11 cellular contexts compared by ENCODE assay signal in genomic region chr3:152309031-152309430, GRCh38. TPM values are rescaled to one million over a fixed set of nuclear protein-coding genes. Genes with fewer than 3 reads are reported as not detected.
DNase-seq lines count a peak whose midpoint lies in the region; ATAC-seq, FAIRE-seq and TF ChIP-seq lines count a peak whose summit lies in the region.
"Had no signal": no experiment of that assay in that cellular context is flagged by ENCODE, and none has a peak within 500 bp of the region (broad histone marks: within the 10 kb centered on the region; RNA-seq: fewer than 3 reads in every experiment).

No MANE protein-coding gene starts in this region.

- H2AFZ ChIP-seq in GM23338 = no peak overlapping the region

- H3K36me3 ChIP-seq in GM23338 (ENCODE audit: insufficient read depth) = no peaks in the 10 kb centered on the region

- no peak overlapping the region for H3K4me3 ChIP-seq in GM23338

- peaks cover 46% of the 10 kb centered on the region for H3K4me1 Mint-ChIP-seq in stimulated activated memory B cell treated with anti-CD40 and anti-IgM and Interleukin-4, amounts not matched to agents 10 μg/mL and 1 μg/mL and 100 μg/mL, for 72 hours
- H3K4me1 Mint-ChIP-seq in GM23338 = peaks cover 46% of the 10 kb centered on the region

- H3K4me1 ChIP-seq in GM23338 (ENCODE audit: insufficient read depth) = peaks cover 44% of the 10 kb centered on the region

- DNase-seq in H54 (ENCODE audit: insufficient read length, low spot score) (no peak), kidney glomerular epithelial cell (lab: John Stamatoyannopoulos, UW) (peak; percentile 36), GM23338 (ENCODE audit: low spot score) (no peak), NCI-H2081 treated with DMSO at 0.1 percent for 48 hours (lab: John Stamatoyannopoulos, UW) (no peak), ecto neural progenitor cell (ENCODE audit: low spot score) (no peak)
- DNase-seq in stimulated activated CD4-positive, alpha-beta T cell treated with anti-CD3 and anti-CD28 coated beads, Interleukin-2, amount 100 ng/mL, for 48 hours = no peak
- DNase-seq: cortex of kidney, GDM1, NCI-H1092 had no signal

- ATAC-seq in stimulated activated memory B cell treated with anti-CD40 and anti-IgM and Interleukin-4, amounts not matched to agents 10 μg/mL and 1 μg/mL and 100 μg/mL, for 72 hours = no peak
- no peak; the same call in 2 of the 3 replicates for ATAC-seq in GM23338

- no peaks in the 10 kb centered on the region for H3K9me3 Mint-ChIP-seq in stimulated activated memory B cell treated with anti-CD40 and anti-IgM and Interleukin-4, amounts not matched to agents 10 μg/mL and 1 μg/mL and 100 μg/mL, for 72 hours
- H3K9me3 Mint-ChIP-seq in GM23338 = no peaks in the 10 kb centered on the region

- no peaks in the 10 kb centered on the region for H3K9me2 ChIP-seq in GM23338 (ENCODE audit: insufficient read depth)

- no peak for TF ChIP-seq POLR2A in H54 (IDR thresholded peaks at IDR 0.05; ENCODE audit: low read depth, low read length)

- TF ChIP-seq CTCF in VCaP (conservative IDR thresholded peaks at IDR 0.05) (no peak), GM23338 (conservative IDR thresholded peaks at IDR 0.05; ENCODE audit: low read depth in 2 of 2) (no peak)

- no peak overlapping the region for H3K4me2 ChIP-seq in GM23338

- no peaks in the 10 kb centered on the region for H3K27me3 ChIP-seq in GM23338 (ENCODE audit: insufficient read depth)

- H3K27ac ChIP-seq in VCaP (peak overlapping the region; percentile 84), GM23338 (ENCODE audit: low read depth) (no peak overlapping the region; the same call in 1 of the 2 replicates)

- H3F3A ChIP-seq in GM23338 (replicated peaks; ENCODE audit: low read depth) = no peaks in the 10 kb centered on the region

- H3K27me3 Mint-ChIP-seq in stimulated activated memory B cell treated with anti-CD40 and anti-IgM and Interleukin-4, amounts not matched to agents 10 μg/mL and 1 μg/mL and 100 μg/mL, for 72 hours = no peaks in the 10 kb centered on the region
- H3K27me3 Mint-ChIP-seq in GM23338 (ENCODE audit: insufficient read depth, low read depth, poor library complexity) = no peaks in the 10 kb centered on the region

- peaks cover 22% of the 10 kb centered on the region for H3K36me3 Mint-ChIP-seq in stimulated activated memory B cell treated with anti-CD40 and anti-IgM and Interleukin-4, amounts not matched to agents 10 μg/mL and 1 μg/mL and 100 μg/mL, for 72 hours
- H3K36me3 Mint-ChIP-seq in GM23338 (ENCODE audit: low read depth) = no peaks in the 10 kb centered on the region

- H3K4me3 Mint-ChIP-seq in stimulated activated memory B cell treated with anti-CD40 and anti-IgM and Interleukin-4, amounts not matched to agents 10 μg/mL and 1 μg/mL and 100 μg/mL, for 72 hours = no peak overlapping the region
- no peak overlapping the region for H3K4me3 Mint-ChIP-seq in GM23338

- H3K79me2 ChIP-seq in GM23338 (replicated peaks; ENCODE audit: insufficient read depth) = peaks cover 56% of the 10 kb centered on the region

- FAIRE-seq in H54 (lab: Jason Lieb, UNC) = peak; percentile 89

- peak overlapping the region; percentile 82 for H3K27ac Mint-ChIP-seq in stimulated activated memory B cell treated with anti-CD40 and anti-IgM and Interleukin-4, amounts not matched to agents 10 μg/mL and 1 μg/mL and 100 μg/mL, for 72 hours
- no peak overlapping the region for H3K27ac Mint-ChIP-seq in GM23338

- no peaks in the 10 kb centered on the region for H4K20me1 ChIP-seq in GM23338 (replicated peaks; ENCODE audit: insufficient read depth)

TF ChIP-seq in GM23338, 12 proteins besides CTCF, POLR2A, EP300 and RAD21 (continues in another document):
- no peak for TF ChIP-seq REST (IDR thresholded peaks at IDR 0.05; ENCODE audit: unreplicated experiment)
- no peak for TF ChIP-seq ZNF331 (CRISPR knock-in tag; IDR thresholded peaks at IDR 0.05; ENCODE audit: low read depth)
- TF ChIP-seq STAT1 (IDR thresholded peaks at IDR 0.05; ENCODE audit: unreplicated experiment) = no peak
- no peak for TF ChIP-seq ZNF462 (CRISPR knock-in tag; IDR thresholded peaks at IDR 0.05)
- TF ChIP-seq ZNF114 (CRISPR knock-in tag; IDR thresholded peaks at IDR 0.05) = no peak
- TF ChIP-seq CREB1 (CRISPR knock-in tag; IDR thresholded peaks at IDR 0.05; ENCODE audit: low read depth) = no peak
- TF ChIP-seq NANOG (IDR thresholded peaks at IDR 0.05; ENCODE audit: borderline replicate concordance) = no peak

RNA-seq across cellular contexts. Expression of gene MBNL1, which starts 40.3 kb away (rescaled TPM):
- 15.7 and 23.2 TPM in 2 replicates for total RNA-seq in GM23338 (2014; rRNA removed; shearing (Covaris generic))
- polyA plus RNA-seq in GM23338 (2016; fragmentation: Nextera tagmentation; extraction: Ambion mirVana) = 8.4 and 9.4 TPM in 2 replicates
